ENCODE assay signal across 2 cellular contexts in genomic region chr17:18721775-18722547, GRCh38. TPM values are rescaled to one million over a fixed set of nuclear protein-coding genes. Genes with fewer than 3 reads are reported as not detected.
"Had no signal": no experiment of that assay in that cellular context is flagged by ENCODE, and none has a peak within 500 bp of the region (broad histone marks: within the 10 kb centered on the region; RNA-seq: fewer than 3 reads in every experiment).

No MANE protein-coding gene starts in this region.

RNA-seq across cellular contexts. Expression of gene FBXW10, which starts 21.9 kb away (rescaled TPM):
- total RNA-seq: activated CD4-positive, alpha-beta memory T cell treated with anti-CD3 and anti-CD28 coated beads for 36 hours; activated naive CD4-positive, alpha-beta T cell treated with anti-CD3 and anti-CD28 coated beads, Interleukin-2, amount 50 U/mL, for 72 hours had no signal
